Comparison of ENCODE assay signal across 15 cellular contexts in genomic region chr4:174047363-174047762, GRCh38.
A peak's percentile ranks its signal among the peaks of the same experiment; 100 is the strongest.
DNase-seq lines count a peak whose midpoint lies in the region; ATAC-seq, FAIRE-seq and TF ChIP-seq lines count a peak whose summit lies in the region.
"Had no signal": no experiment of that assay in that cellular context is flagged by ENCODE, and none has a peak within 500 bp of the region (broad histone marks: within the 10 kb centered on the region; RNA-seq: fewer than 3 reads in every experiment).

No MANE protein-coding gene starts in this region.

- H3K79me1 ChIP-seq in H1 (ENCODE audit: low read depth, low read length) = no peaks in the 10 kb centered on the region

- no peak overlapping the region for H4K91ac ChIP-seq in H1 (replicated peaks; ENCODE audit: insufficient read length, low read length)

- no peak overlapping the region for H2BK12ac ChIP-seq in H1 (ENCODE audit: low read depth, low read length)

- H4K8ac ChIP-seq in H1 (ENCODE audit: extremely low read depth, insufficient read depth, low read length) = no peak overlapping the region

- no peak overlapping the region for H3K18ac ChIP-seq in H1 (ENCODE audit: extremely low read depth, low read length)

- no peak overlapping the region for H3K14ac ChIP-seq in H1 (ENCODE audit: insufficient read length)

- TF ChIP-seq POLR2A in H1 (IDR thresholded peaks at IDR 0.05; ENCODE audit: control extremely low read depth in 1 of 2, low read depth in 2 of 2, low read length in 2 of 2) (no peak), adrenal gland (IDR thresholded peaks at IDR 0.05) (no peak)

- no peak overlapping the region for H2BK120ac ChIP-seq in H1 (replicated peaks; ENCODE audit: low read depth, low read length)

- H3K36me3 ChIP-seq in BE2C (peaks cover 11% of the 10 kb centered on the region), SK-N-SH (replicated peaks in 1 of 2; ENCODE audit: control insufficient read depth in 1 of 2, insufficient read depth in 2 of 2, low read length in 1 of 2) (no peaks in the 10 kb centered on the region), H1 (ENCODE audit: control insufficient read depth in 2 of 4, insufficient read depth in 4 of 4, low read length in 3 of 4) (no peaks in the 10 kb centered on the region), adrenal gland (replicated peaks in 1 of 2) (no peaks in the 10 kb centered on the region)

- no peaks in the 10 kb centered on the region for H3K23me2 ChIP-seq in H1 (ENCODE audit: low read depth, low read length)

- no peak for FAIRE-seq in H1 (lab: Jason Lieb, UNC)

- no peak overlapping the region for H3K56ac ChIP-seq in H1 (replicated peaks; ENCODE audit: insufficient read length, low read depth, low read length)

- WGBS in SK-N-SH (ENCODE audit: low lambda C conversion rate) = 24% methylated on average over 4 of the region's 4 CpGs
- WGBS in H1 (ENCODE audit: extremely low coverage in 1 of 2, insufficient coverage in 1 of 2, insufficient read length in 1 of 2, insufficient replicate concordance in 2 of 2, low coverage in 1 of 2, low lambda C conversion rate in 2 of 2, missing lambda C conversion rate in 1 of 2), 2 experiments = 85% methylated on average over 4 of the region's 4 CpGs; no CpG with 5 or more reads in 1 of the 2 experiments
- WGBS in adrenal gland, 4 donors = 56 to 62% (median 60%) methylated on average over 4 of the region's 4 CpGs

- no peak overlapping the region for H2AK5ac ChIP-seq in H1 (ENCODE audit: low read depth, low read length)

- no peak overlapping the region for H4K5ac ChIP-seq in H1 (ENCODE audit: insufficient read length, low read depth, low read length)

- H2BK20ac ChIP-seq in H1 (ENCODE audit: low read length) = no peak overlapping the region

- H3K79me2 ChIP-seq in SK-N-SH (ENCODE audit: insufficient read depth) (no peaks in the 10 kb centered on the region), H1 (ENCODE audit: control insufficient read depth in 1 of 2, insufficient read depth in 2 of 2, low read length in 2 of 2) (no peaks in the 10 kb centered on the region)

- H3K9me2 ChIP-seq in SK-N-SH = no peaks in the 10 kb centered on the region

- H3K9ac ChIP-seq in SK-N-SH = no peak overlapping the region
- H3K9ac ChIP-seq in H1 (replicated peaks in 1 of 4; ENCODE audit: extremely low read depth in 1 of 4, low read depth in 3 of 4, low read length in 3 of 4) = no peak overlapping the region

- peak; percentile 27; the same call in 1 of the 2 replicates for TF ChIP-seq RAD21 in SK-N-SH (IDR thresholded peaks at IDR 0.05; ENCODE audit: low read length)
- TF ChIP-seq RAD21 in H1 (IDR thresholded peaks at IDR 0.05 in 1 of 2, conservative IDR thresholded peaks at IDR 0.05 in 1 of 2; ENCODE audit: low read depth in 2 of 2, low read length in 2 of 2) = no peak

- CTCF ChIA-PET in SK-N-SH (lab: Yijun Ruan, JAX) (interaction anchor here (1.0 to 1.5 kb wide), 3 partner anchors 21 to 271 kb away, joined by 3 read pairs; no protein-coding TSS in a partner anchor), H1 (lab: Charles Lee; ENCODE audit: partially characterized antibody) (no interaction called here)

- H3K27me3 ChIP-seq in BE2C = no peaks in the 10 kb centered on the region
- H3K27me3 ChIP-seq in SK-N-SH (ENCODE audit: insufficient read depth) = no peaks in the 10 kb centered on the region
- H3K27me3 ChIP-seq in H1 (replicated peaks in 1 of 4; ENCODE audit: control insufficient read depth in 3 of 4, extremely low read depth in 1 of 4, insufficient read depth in 3 of 4, low read length in 3 of 4) = no peaks in the 10 kb centered on the region
- H3K27me3 ChIP-seq in adrenal gland = no peaks in the 10 kb centered on the region

- no peak overlapping the region for H2BK15ac ChIP-seq in H1 (ENCODE audit: low read length)

- no peak overlapping the region for H3K23ac ChIP-seq in H1 (ENCODE audit: insufficient read length)

- H3K4me2 ChIP-seq in SK-N-SH (no peak overlapping the region), H1 (ENCODE audit: insufficient read depth in 1 of 2, low read depth in 2 of 2, low read length in 2 of 2) (no peak overlapping the region)
- H3K4me2 ChIP-seq: PC-9 had no signal

- H4K20me1 ChIP-seq in SK-N-SH (ENCODE audit: insufficient read depth) = no peaks in the 10 kb centered on the region
- H4K20me1 ChIP-seq in H1 (replicated peaks in 1 of 2; ENCODE audit: control insufficient read depth in 1 of 2, insufficient read depth in 2 of 2, low read length in 2 of 2) = no peaks in the 10 kb centered on the region

- H3K9me3 ChIP-seq in BE2C (peaks cover 8% of the 10 kb centered on the region), SK-N-SH (no peaks in the 10 kb centered on the region), H1 (ENCODE audit: insufficient read depth in 2 of 2, low read depth in 1 of 2, low read length in 1 of 2) (no peaks in the 10 kb centered on the region), adrenal gland (replicated peaks in 1 of 3) (no peaks in the 10 kb centered on the region)

- H2BK5ac ChIP-seq in H1 (ENCODE audit: low read depth, low read length) = no peak overlapping the region

- H3K4ac ChIP-seq in H1 (replicated peaks; ENCODE audit: insufficient read length, low read depth, low read length) = no peak overlapping the region

- H2AFZ ChIP-seq in SK-N-SH (ENCODE audit: low read depth) (peak overlapping the region; percentile 24; the same call in 1 of the 2 replicates), H1 (ENCODE audit: low read length) (0 out of 2 replicates have a peak overlapping the region, but pooled peaks have one; percentile 12)
- H2AFZ ChIP-seq: PC-9 had no signal

- POLR2A ChIA-PET in SK-N-SH (lab: Yijun Ruan, JAX) (interaction anchor here (0.6 to 2.0 kb wide), 5 partner anchors 23 to 89 kb away, joined by 3 to 10 read pairs (median 4); no protein-coding TSS in a partner anchor), H1 (lab: Charles Lee; ENCODE audit: partially characterized antibody) (no interaction called here)

- no peaks in the 10 kb centered on the region for H3F3A ChIP-seq in SK-N-SH (replicated peaks; ENCODE audit: insufficient read depth)

- H3K4me3 ChIP-seq in BE2C (ENCODE audit: low read depth, low read length) = peak overlapping the region; percentile 50
- H3K4me3 ChIP-seq in SK-N-SH (ENCODE audit: low read depth in 2 of 2, low read length in 1 of 2) = peak overlapping the region in 1 of 2 experiments; percentile 19; a peak in 1 of 4 replicates
- no peak overlapping the region for H3K4me3 ChIP-seq in H1 (ENCODE audit: extremely low read depth in 1 of 4, insufficient read depth in 2 of 4, low read depth in 3 of 4, low read length in 4 of 4)
- H3K4me3 ChIP-seq in adrenal gland = no peak overlapping the region
- H3K4me3 ChIP-seq: GM12878, PC-9 had no signal

- H3K4me1 ChIP-seq in BE2C (no peaks in the 10 kb centered on the region; the same call in 1 of the 2 replicates), SK-N-SH (ENCODE audit: control insufficient read depth in 1 of 2, insufficient read depth in 2 of 2, low read depth in 1 of 2, low read length in 1 of 2) (peaks cover 0 to 12% of the 10 kb centered on the region in 2 experiments; a peak in 2 of 4 replicates), H1 (replicated peaks in 1 of 4; ENCODE audit: control insufficient read depth in 3 of 4, insufficient read depth in 4 of 4, low read length in 3 of 4) (peaks cover 0 to 3% (median 0%) of the 10 kb centered on the region in 4 experiments; a peak in 1 of 7 replicates), adrenal gland (replicated peaks in 1 of 2) (no peaks in the 10 kb centered on the region)

- DNase-seq in BE2C = peak; percentile 77
- peak; percentile 69 for DNase-seq in NCI-H69 (lab: John Stamatoyannopoulos, UW)
- DNase-seq in SK-N-SH = peak; percentile 54
- no peak for DNase-seq in H1 (ENCODE audit: low read depth in 1 of 2, low spot score in 2 of 2)
- no peak for DNase-seq in hippocampal formation (lab: John Stamatoyannopoulos, UW)
- no peak for DNase-seq in adrenal gland
- DNase-seq in NCI-H345 (lab: John Stamatoyannopoulos, UW) = no peak
- DNase-seq: Calu3, GOT3, NCI-H1105 treated with DMSO at 0.1 percent for 48 hours, NCI-H187, NCI-H510A, PC-9 had no signal

- peak overlapping the region; percentile 12 to 99; a peak in 3 of 4 replicates for H3K27ac ChIP-seq in SK-N-SH (ENCODE audit: low read depth in 2 of 2, low read length in 1 of 2)
- H3K27ac ChIP-seq in H1 (ENCODE audit: low read depth, low read length) = no peak overlapping the region
- no peak overlapping the region for H3K27ac ChIP-seq in adrenal gland
- H3K27ac ChIP-seq: PC-9 had no signal

- peak in 1 of 2 experiments; percentile 94; a peak in 2 of 4 replicates for TF ChIP-seq EP300 in SK-N-SH (IDR thresholded peaks at IDR 0.05; ENCODE audit: borderline replicate concordance in 1 of 2, low read depth in 1 of 2, low read length in 1 of 2)
- no peak for TF ChIP-seq EP300 in H1 (IDR thresholded peaks at IDR 0.05; ENCODE audit: borderline replicate concordance in 1 of 2, low read depth in 2 of 2, low read length in 2 of 2)

- TF ChIP-seq CTCF in BE2C (IDR thresholded peaks at IDR 0.05; ENCODE audit: low read depth, low read length) = no peak
- no peak for TF ChIP-seq CTCF in SK-N-SH (IDR thresholded peaks at IDR 0.05)
- no peak for TF ChIP-seq CTCF in H1 (IDR thresholded peaks at IDR 0.05; ENCODE audit: control extremely low read depth in 1 of 3, insufficient read depth in 1 of 3, low read depth in 1 of 3, low read length in 3 of 3)
- no peak for TF ChIP-seq CTCF in adrenal gland (IDR thresholded peaks at IDR 0.05)

- ATAC-seq in activated CD4-positive, CD25-positive, alpha-beta regulatory T cell treated with anti-CD3 and anti-CD28 coated beads, Interleukin-2, amount 50 U/mL, for 24 hours = no peak
- ATAC-seq: GM12878 had no signal

- intact Hi-C loops in adrenal gland (cut with DNase I) = no loop called here

TF ChIP-seq in SK-N-SH, 30 proteins besides CTCF, POLR2A, EP300 and RAD21 (continues in another document):
- no peak for TF ChIP-seq RXRA (IDR thresholded peaks at IDR 0.05; ENCODE audit: borderline replicate concordance, low read depth)
- TF ChIP-seq EZH2phosphoT487 (IDR thresholded peaks at IDR 0.05; ENCODE audit: borderline replicate concordance, low read depth) = no peak
- no peak for TF ChIP-seq SMC3 (IDR thresholded peaks at IDR 0.05; ENCODE audit: low read depth, low read length)
- TF ChIP-seq GABPA (IDR thresholded peaks at IDR 0.05; ENCODE audit: low read depth) = no peak
- TF ChIP-seq TEAD4 (IDR thresholded peaks at IDR 0.05; ENCODE audit: borderline replicate concordance, insufficient read depth) = 0 out of 2 replicates have a peak, but pooled peaks have one; percentile 18
- TF ChIP-seq CHD2 (IDR thresholded peaks at IDR 0.05; ENCODE audit: low read length, partially characterized antibody) = peak; percentile 23

TF ChIP-seq in H1, 55 proteins besides CTCF, POLR2A, EP300 and RAD21 (continues in another document):
- TF ChIP-seq FOSL1 (IDR thresholded peaks at IDR 0.05; ENCODE audit: insufficient read depth, low read depth, low read length) (no peak), EZH2 (IDR thresholded peaks at IDR 0.05; ENCODE audit: low read depth, low read length, severe bottlenecking) (no peak), NRF1 (IDR thresholded peaks at IDR 0.05; ENCODE audit: low read depth, low read length) (no peak), SIN3A (conservative IDR thresholded peaks at IDR 0.05 in 1 of 2, IDR thresholded peaks at IDR 0.05 in 1 of 2; ENCODE audit: low read depth in 1 of 2, low read length in 2 of 2) (no peak), KDM5A (IDR thresholded peaks at IDR 0.05; ENCODE audit: low read length) (no peak), BCL11A (IDR thresholded peaks at IDR 0.05; ENCODE audit: low read depth in 2 of 2, low read length in 2 of 2) (no peak)

Comparison
In these comparisons a context has a peak if more than half of its experiments do, and no peak if none do; other contexts are left out.
1. DNase-seq: peak in BE2C (single experiment), NCI-H69 (single experiment) and SK-N-SH (single experiment); none in H1 (0 of 2), hippocampal formation (0 of 2), adrenal gland (0 of 7) and NCI-H345 (single experiment).
2. H3K27ac ChIP-seq: peak in SK-N-SH (2 of 2); none in H1 (single experiment) and adrenal gland (0 of 5).